9 cellular contexts compared by ENCODE assay signal in genomic region chr19:18429717-18430416, GRCh38. TPM values are rescaled to one million over a fixed set of nuclear protein-coding genes. Genes with fewer than 3 reads are reported as not detected.
DNase-seq lines count a peak whose midpoint lies in the region; ATAC-seq and TF ChIP-seq lines count a peak whose summit lies in the region.
"Had no signal": no experiment of that assay in that cellular context is flagged by ENCODE, and none has a peak within 500 bp of the region (broad histone marks: within the 10 kb centered on the region; RNA-seq: fewer than 3 reads in every experiment).

No MANE protein-coding gene starts in this region.

- H2BK12ac ChIP-seq in neuronal stem cell (ENCODE audit: low read length) = no peak overlapping the region

- peak overlapping the region; percentile 99 for H2BK15ac ChIP-seq in neuronal stem cell (ENCODE audit: low read length)

- intact Hi-C loops in CD8-positive, alpha-beta T cell (cut with DNase I, micrococcal nuclease) = loop anchor here (1.0 to 5.0 kb wide), 3 partner anchors 7 to 402 kb away; partner anchors contain the start of genes SSBP4 (in 1 of the 2) and UPF1 (in 1 of the 2)
- intact Hi-C loops in PC-9 (cut with micrococcal nuclease; ENCODE audit: unreplicated experiment) = no loop called here

- no TSS peak for BruUV-seq in PC-9 (replicated peaks; lab: Mats Ljungman, UMichigan)

- H3K9me3 ChIP-seq in CD8-positive, alpha-beta T cell (ENCODE audit: low read length) = no peaks in the 10 kb centered on the region
- H3K9me3 ChIP-seq in Loucy (ENCODE audit: insufficient read depth, low read depth, low read length) (no peaks in the 10 kb centered on the region), neuronal stem cell (replicated peaks in 1 of 2; ENCODE audit: control insufficient read depth in 2 of 2, insufficient read depth in 1 of 2, low read depth in 1 of 2, low read length in 2 of 2) (no peaks in the 10 kb centered on the region), PC-9 (ENCODE audit: insufficient read depth, low read depth) (no peaks in the 10 kb centered on the region)

- no peaks in the 10 kb centered on the region for H3K27me3 ChIP-seq in CD8-positive, alpha-beta T cell (ENCODE audit: insufficient read depth, low read length)
- H3K27me3 ChIP-seq in Loucy (ENCODE audit: insufficient read depth, low read length, poor library complexity, severe bottlenecking) (no peaks in the 10 kb centered on the region), neuronal stem cell (ENCODE audit: control insufficient read depth in 3 of 3, insufficient read depth in 3 of 3, low read depth in 1 of 3, low read length in 3 of 3) (no peaks in the 10 kb centered on the region), PC-9 (ENCODE audit: insufficient read depth, low read depth) (no peaks in the 10 kb centered on the region)

- peak overlapping the region; percentile 72 for H4K8ac ChIP-seq in neuronal stem cell (ENCODE audit: low read depth, low read length)

- H3K79me2 ChIP-seq in Loucy (ENCODE audit: insufficient read depth, low read length) = peaks cover 26% of the 10 kb centered on the region; the same call in 1 of the 2 replicates
- no peaks in the 10 kb centered on the region for H3K79me2 ChIP-seq in PC-9 (ENCODE audit: low read depth)

- DNase-seq in CD8-positive, alpha-beta T cell = peak in 1 of 7 experiments; percentile 17
- DNase-seq in coronary artery (ENCODE audit: low spot score) (no peak), neuronal stem cell (ENCODE audit: low spot score) (no peak), germinal center (ENCODE audit: low spot score) (no peak), A172 (ENCODE audit: low spot score) (no peak), PC-9 (no peak), activated gamma-delta T cell treated with Interleukin-2 at 50 U/mL for 16 hours (no peak)
- DNase-seq: activated CD4-positive, alpha-beta T cell treated with anti-CD3 and anti-CD28 coated beads, Interleukin-2, amount 50 U/mL, for 1 hour had no signal

- H2BK120ac ChIP-seq in neuronal stem cell (ENCODE audit: low read depth, low read length) = peak overlapping the region; percentile 99

- H4K91ac ChIP-seq in neuronal stem cell (ENCODE audit: low read depth, low read length, poor library complexity) = no peak overlapping the region

- H3K4me1 ChIP-seq in CD8-positive, alpha-beta T cell (ENCODE audit: insufficient read depth, low read length) = peaks cover 59% of the 10 kb centered on the region
- peaks cover 18% of the 10 kb centered on the region for H3K4me1 ChIP-seq in Loucy (ENCODE audit: insufficient read depth, low read length, poor library complexity, severe bottlenecking)
- H3K4me1 ChIP-seq in neuronal stem cell (ENCODE audit: control insufficient read depth in 2 of 2, insufficient read depth in 1 of 2, low read depth in 1 of 2, low read length in 2 of 2) = peaks cover 40 to 56% of the 10 kb centered on the region in 2 donors
- no peaks in the 10 kb centered on the region for H3K4me1 ChIP-seq in PC-9 (replicated peaks; ENCODE audit: insufficient read depth)

- peak overlapping the region; percentile 80 for H3K23ac ChIP-seq in neuronal stem cell (ENCODE audit: low read depth, low read length, poor library complexity)

- H3K79me1 ChIP-seq in neuronal stem cell (ENCODE audit: low read depth, low read length) = peaks cover 5% of the 10 kb centered on the region

- H3F3A ChIP-seq in Loucy (ENCODE audit: low read depth) = no peaks in the 10 kb centered on the region
- peaks cover 13% of the 10 kb centered on the region; the same call in 1 of the 2 replicates for H3F3A ChIP-seq in PC-9 (ENCODE audit: insufficient read depth, low read depth)

- no peaks in the 10 kb centered on the region for H3K36me3 ChIP-seq in CD8-positive, alpha-beta T cell (ENCODE audit: insufficient read depth, low read length)
- no peaks in the 10 kb centered on the region for H3K36me3 ChIP-seq in Loucy (ENCODE audit: insufficient read depth, low read length)
- peaks cover 5 to 40% of the 10 kb centered on the region in 2 donors for H3K36me3 ChIP-seq in neuronal stem cell (replicated peaks in 1 of 2; ENCODE audit: control insufficient read depth in 2 of 2, insufficient read depth in 2 of 2, low read length in 2 of 2)
- H3K36me3 ChIP-seq in PC-9 (ENCODE audit: low read depth) = no peaks in the 10 kb centered on the region; the same call in 1 of the 2 replicates

- no peak for TF ChIP-seq CTCF in CD8-positive, alpha-beta T cell (IDR thresholded peaks at IDR 0.05)
- TF ChIP-seq CTCF in Loucy (conservative IDR thresholded peaks at IDR 0.05; ENCODE audit: low read length) (no peak), coronary artery (IDR thresholded peaks at IDR 0.05) (no peak), PC-9 (conservative IDR thresholded peaks at IDR 0.05) (no peak)

- peak overlapping the region; percentile 76 for H3K4me3 Mint-ChIP-seq in CD8-positive, alpha-beta T cell

- peak overlapping the region; percentile 58 for H3K4me3 ChIP-seq in CD8-positive, alpha-beta T cell (ENCODE audit: low read depth, low read length)
- H3K4me3 ChIP-seq in Loucy (ENCODE audit: low read length, poor library complexity, severe bottlenecking) = peak overlapping the region; percentile 72
- peak overlapping the region; percentile 69 for H3K4me3 ChIP-seq in coronary artery
- H3K4me3 ChIP-seq in neuronal stem cell (ENCODE audit: low read length in 2 of 2) = peak overlapping the region; percentile 45 to 67
- H3K4me3 ChIP-seq in PC-9 = no peak overlapping the region

- peaks cover 33% of the 10 kb centered on the region for H3K4me1 Mint-ChIP-seq in CD8-positive, alpha-beta T cell (ENCODE audit: low read depth)

- H4K20me1 ChIP-seq in Loucy (ENCODE audit: insufficient read depth, low read length, poor library complexity, severe bottlenecking) (peaks cover 19% of the 10 kb centered on the region), PC-9 (ENCODE audit: insufficient read depth) (peaks cover 21% of the 10 kb centered on the region; the same call in 1 of the 2 replicates)

- CTCF ChIA-PET in CD8-positive, alpha-beta T cell (lab: Charles Lee) = no interaction called here
- CTCF ChIA-PET in PC-9 (lab: Charles Lee) = no interaction called here

- H3K18ac ChIP-seq in neuronal stem cell (ENCODE audit: low read length) = peak overlapping the region; percentile 98

- H3K9ac ChIP-seq in Loucy (ENCODE audit: low read depth, low read length, poor library complexity, severe bottlenecking) (peak overlapping the region; percentile 71), neuronal stem cell (ENCODE audit: low read depth, low read length, poor library complexity) (no peak overlapping the region)

- H3K9me3 Mint-ChIP-seq in CD8-positive, alpha-beta T cell = no peaks in the 10 kb centered on the region

- H3K27ac Mint-ChIP-seq in CD8-positive, alpha-beta T cell = peak overlapping the region; percentile 84

- no CpG with 5 or more reads among the region's 13 CpGs for WGBS in neuronal stem cell (ENCODE audit: extremely low coverage in 2 of 2, insufficient read length in 2 of 2, insufficient replicate concordance in 1 of 2), 2 donors

- H3K9me2 ChIP-seq in Loucy (replicated peaks; ENCODE audit: low read depth, low read length) (no peaks in the 10 kb centered on the region), PC-9 (ENCODE audit: insufficient read depth) (no peaks in the 10 kb centered on the region)

- H2AFZ ChIP-seq in Loucy (ENCODE audit: low read length) (no peak overlapping the region), neuronal stem cell (ENCODE audit: low read length) (peak overlapping the region; percentile 90), PC-9 (no peak overlapping the region)

- H3K27ac ChIP-seq in CD8-positive, alpha-beta T cell (ENCODE audit: low read depth, low read length) = peak overlapping the region; percentile 86
- H3K27ac ChIP-seq in coronary artery = peak overlapping the region; percentile 80 to 90
- H3K27ac ChIP-seq in neuronal stem cell (replicated peaks; ENCODE audit: low read length) = peak overlapping the region; percentile 95
- no peak overlapping the region for H3K27ac ChIP-seq in PC-9

- no peak for ATAC-seq in CD8-positive, alpha-beta T cell

- H3K4me2 ChIP-seq in Loucy (ENCODE audit: low read depth, low read length, poor library complexity, severe bottlenecking) (peak overlapping the region; percentile 88), neuronal stem cell (ENCODE audit: insufficient read depth, low read length, poor library complexity, severe bottlenecking) (peak overlapping the region; percentile 89), PC-9 (no peak overlapping the region)

- H3K36me3 Mint-ChIP-seq in CD8-positive, alpha-beta T cell = no peaks in the 10 kb centered on the region

- peak overlapping the region; percentile 17 for H3K4ac ChIP-seq in neuronal stem cell (ENCODE audit: low read length)

- H3K27me3 Mint-ChIP-seq in CD8-positive, alpha-beta T cell (ENCODE audit: low read depth) = no peaks in the 10 kb centered on the region

- H3K14ac ChIP-seq in neuronal stem cell (ENCODE audit: low read length) = no peak overlapping the region

- peak overlapping the region; percentile 100 for H2AK5ac ChIP-seq in neuronal stem cell (ENCODE audit: low read depth, low read length)

- POLR2A ChIA-PET in CD8-positive, alpha-beta T cell (lab: Charles Lee) = interaction anchor here (1.7 to 1.8 kb wide), 2 partner anchors 11 kb away, joined by 4 to 13 read pairs; partner anchors contain the start of gene SSBP4
- POLR2A ChIA-PET in PC-9 (lab: Charles Lee; ENCODE audit: unreplicated experiment) = no interaction called here

- peak overlapping the region; percentile 97 for H2BK5ac ChIP-seq in neuronal stem cell (ENCODE audit: low read length)

RNA-seq across cellular contexts. Expression of gene ISYNA1, which starts 8.1 kb away (rescaled TPM):
- 10 to 100 TPM; 54.5 to 54.7 TPM for total RNA-seq in CD8-positive, alpha-beta T cell
- 318 TPM for polyA plus RNA-seq in neuronal stem cell (2013, experiment 1 of 2)
- polyA plus RNA-seq in neuronal stem cell (2013, experiment 2 of 2) = 304 TPM
- total RNA-seq in A172 (2014; rRNA removed; shearing (Covaris generic)) = 0.72 and 0.98 TPM in 2 replicates
- total RNA-seq in PC-9 (2021) = 129 and 142 TPM in 2 replicates

RNA-seq across cellular contexts. Expression of gene SSBP4, which starts 10.7 kb away (rescaled TPM):
- total RNA-seq in CD8-positive, alpha-beta T cell = 10 to 100 TPM; 49.9 to 58.2 TPM
- polyA plus RNA-seq in neuronal stem cell (2013, experiment 1 of 2) = 66.8 TPM
- polyA plus RNA-seq in neuronal stem cell (2013, experiment 2 of 2) = 64.3 TPM
- 88.7 and 127 TPM in 2 replicates for total RNA-seq in A172 (2014; rRNA removed; shearing (Covaris generic))
- total RNA-seq in PC-9 (2021) = 56.6 and 65.2 TPM in 2 replicates

RNA-seq across cellular contexts. Expression of gene LRRC25, which starts 32.4 kb away (rescaled TPM):
- under 1 TPM in 1 of 2 experiments, not detected in 1; 0.22 TPM for total RNA-seq in CD8-positive, alpha-beta T cell
- polyA plus RNA-seq in neuronal stem cell (2013, experiment 1 of 2) = 0.18 TPM
- 0.10 TPM for polyA plus RNA-seq in neuronal stem cell (2013, experiment 2 of 2)
- 0.07 TPM in 1 of 2 replicates, not detected in the other for total RNA-seq in A172 (2014; rRNA removed; shearing (Covaris generic))
- total RNA-seq in PC-9 (2021) = not detected in 2 replicates

RNA-seq across cellular contexts. Expression of gene GDF15, which starts 43.9 kb away (rescaled TPM):
- not detected for total RNA-seq in CD8-positive, alpha-beta T cell
- 5.3 TPM for polyA plus RNA-seq in neuronal stem cell (2013, experiment 1 of 2)
- 5.1 TPM for polyA plus RNA-seq in neuronal stem cell (2013, experiment 2 of 2)
- 89.8 and 93.9 TPM in 2 replicates for total RNA-seq in A172 (2014; rRNA removed; shearing (Covaris generic))
- 15.1 and 17.2 TPM in 2 replicates for total RNA-seq in PC-9 (2021)

Comparison
In these comparisons a context has a peak if more than half of its experiments do, and no peak if none do; other contexts are left out.
1. RNA of gene ISYNA1, which starts 8.1 kb away (total RNA-seq): 129 to 142 TPM in PC-9 and 54.5 to 54.7 TPM in CD8-positive, alpha-beta T cell; 0.72 to 0.98 TPM in A172; every median in the first group is over 10 times any median in the second.